ENCODE assay signal across 8 cellular contexts in genomic region chr5:142685418-142686209, GRCh38. TPM values are rescaled to one million over a fixed set of nuclear protein-coding genes. Genes with fewer than 3 reads are reported as not detected.
A peak's percentile ranks its signal among the peaks of the same experiment; 100 is the strongest.
DNase-seq lines count a peak whose midpoint lies in the region; ATAC-seq and TF ChIP-seq lines count a peak whose summit lies in the region.
"Had no signal": no experiment of that assay in that cellular context is flagged by ENCODE, and none has a peak within 500 bp of the region (broad histone marks: within the 10 kb centered on the region; RNA-seq: fewer than 3 reads in every experiment).

TSS of gene FGF1 (minus strand) at chr5:142686090. CDS start at chr5:142614127, 71,963 bp downstream.

- H3K27ac ChIP-seq in dorsolateral prefrontal cortex = peak within 1 kb of the TSS; percentile 86 to 99 (median 97)
- H3K27ac ChIP-seq in mesenchymal stem cell (ENCODE audit: low read length, poor library complexity, severe bottlenecking) = no peak within 1 kb of the TSS
- peak within 1 kb of the TSS; percentile 53 to 92 (median 68) for H3K27ac ChIP-seq in tibial nerve

- H3K4ac ChIP-seq in mesenchymal stem cell (ENCODE audit: low read depth in 1 of 2, low read length in 2 of 2) = no peak within 1 kb of the TSS

- TF ChIP-seq EP300 in tibial nerve (IDR thresholded peaks at IDR 0.05) = no peak

- ATAC-seq in GM21825 (IDR thresholded peaks at IDR 0.05; ENCODE audit: unreplicated experiment) (no peak), GM21526 (IDR thresholded peaks at IDR 0.05; ENCODE audit: low FRiP score, unreplicated experiment) (no peak)

- H2BK12ac ChIP-seq in mesenchymal stem cell (ENCODE audit: low read length in 2 of 2) = peak within 1 kb of the TSS in 1 of 2 experiments; percentile 55

- peak within 1 kb of the TSS; percentile 54 for H3K9ac ChIP-seq in mesenchymal stem cell (ENCODE audit: low read length)

- no peaks in the 10 kb centered on the region for H3K36me3 Mint-ChIP-seq in Calu3 (ENCODE audit: insufficient read depth, unreplicated experiment)

- no peak within 1 kb of the TSS for H3K4me2 ChIP-seq in mesenchymal stem cell (ENCODE audit: low read length, poor library complexity, severe bottlenecking)

- no peak within 1 kb of the TSS for H3K23ac ChIP-seq in mesenchymal stem cell (ENCODE audit: low read length in 2 of 2)

- H3K9me3 Mint-ChIP-seq in Calu3 (ENCODE audit: low read depth, unreplicated experiment) = no peaks in the 10 kb centered on the region
- H3K9me3 Mint-ChIP-seq: activated T-helper 1 cell treated with anti-CD3 and anti-CD28 coated beads, Interleukin-12 subunit alpha, Interleukin-12 subunit beta, Interleukin-2, Interleukin-4 antibody, amounts not matched to agents 30 ng/mL and 10 ng/mL and 1 ng/mL, durations not matched to agents 14 hours and 24 hours and 36 hours had no signal

- DNase-seq in NCI-H2227 (lab: John Stamatoyannopoulos, UW; ENCODE audit: unreplicated experiment) (peak; percentile 29), dorsolateral prefrontal cortex (peak; percentile 50 to 80 (median 71)), mesenchymal stem cell (no peak), tibial nerve (ENCODE audit: low spot score in 2 of 2) (no peak), Calu3 (no peak)

- 77% methylated on average over 12 of the region's 12 CpGs for WGBS in mesenchymal stem cell
- 30 to 33% methylated on average over 12 of the region's 12 CpGs for WGBS in tibial nerve, 2 donors

- H3K4me1 Mint-ChIP-seq in Calu3 (ENCODE audit: low read depth, unreplicated experiment) = peaks cover 36% of the 10 kb centered on the region

- no peak within 1 kb of the TSS for H4K91ac ChIP-seq in mesenchymal stem cell (ENCODE audit: low read length)

- BruUV-seq in Calu3 (replicated peaks; lab: Mats Ljungman, UMichigan) = no TSS peak

- intact Hi-C loops in dorsolateral prefrontal cortex (cut with DNase I) = no loop called here
- intact Hi-C loops in Calu3 (cut with micrococcal nuclease; ENCODE audit: unreplicated experiment) = no loop called here

- no peak for TF ChIP-seq POLR2A in tibial nerve (IDR thresholded peaks at IDR 0.05)

- H2BK120ac ChIP-seq in mesenchymal stem cell (ENCODE audit: low read depth, low read length) = no peak within 1 kb of the TSS

- H3K27ac Mint-ChIP-seq in Calu3 (ENCODE audit: unreplicated experiment) = no peak within 1 kb of the TSS
- H3K27ac Mint-ChIP-seq: activated T-helper 1 cell treated with anti-CD3 and anti-CD28 coated beads, Interleukin-12 subunit alpha, Interleukin-12 subunit beta, Interleukin-2, Interleukin-4 antibody, amounts not matched to agents 30 ng/mL and 10 ng/mL and 1 ng/mL, durations not matched to agents 14 hours and 24 hours and 36 hours had no signal

- H2BK15ac ChIP-seq in mesenchymal stem cell (ENCODE audit: low read depth, poor library complexity, severe bottlenecking) = no peak within 1 kb of the TSS

- H3K4me3 ChIP-seq in dorsolateral prefrontal cortex (peak within 1 kb of the TSS; percentile 26 to 71 (median 51)), mesenchymal stem cell (ENCODE audit: insufficient read depth in 1 of 2, low read depth in 1 of 2, low read length in 2 of 2) (peak within 1 kb of the TSS in 1 of 2 experiments; percentile 34), tibial nerve (peak within 1 kb of the TSS in 2 of 4 donors; percentile 3 to 32)

- H3K4me1 ChIP-seq in mesenchymal stem cell (ENCODE audit: control insufficient read depth, insufficient read depth, low read depth, low read length) (peaks cover 20% of the 10 kb centered on the region), tibial nerve (peaks cover 0 to 44% (median 19%) of the 10 kb centered on the region in 4 donors)

- H3K4me3 Mint-ChIP-seq in Calu3 (ENCODE audit: low read depth, unreplicated experiment) = no peak within 1 kb of the TSS
- H3K4me3 Mint-ChIP-seq: activated T-helper 1 cell treated with anti-CD3 and anti-CD28 coated beads, Interleukin-12 subunit alpha, Interleukin-12 subunit beta, Interleukin-2, Interleukin-4 antibody, amounts not matched to agents 30 ng/mL and 10 ng/mL and 1 ng/mL, durations not matched to agents 14 hours and 24 hours and 36 hours had no signal

- no peaks in the 10 kb centered on the region for H3K27me3 ChIP-seq in dorsolateral prefrontal cortex
- H3K27me3 ChIP-seq in mesenchymal stem cell (ENCODE audit: control insufficient read depth in 1 of 2, insufficient read depth in 1 of 2, low read length in 2 of 2) = no peaks in the 10 kb centered on the region
- H3K27me3 ChIP-seq in tibial nerve = no peaks in the 10 kb centered on the region

- H2BK5ac ChIP-seq in mesenchymal stem cell (ENCODE audit: low read depth, low read length, poor library complexity, severe bottlenecking) = no peak within 1 kb of the TSS

- no peaks in the 10 kb centered on the region for H3K27me3 Mint-ChIP-seq in Calu3 (ENCODE audit: unreplicated experiment)

- H2AFZ ChIP-seq in mesenchymal stem cell (ENCODE audit: low read depth, low read length) = no peak within 1 kb of the TSS

- H3K18ac ChIP-seq in mesenchymal stem cell (ENCODE audit: low read depth in 1 of 2, low read length in 2 of 2) = no peak within 1 kb of the TSS

- H3K36me3 ChIP-seq in mesenchymal stem cell (ENCODE audit: control insufficient read depth in 1 of 2, insufficient read depth in 2 of 2, low read depth in 1 of 2, low read length in 2 of 2) = no peaks in the 10 kb centered on the region
- H3K36me3 ChIP-seq in tibial nerve = no peaks in the 10 kb centered on the region

- H3K9me3 ChIP-seq in mesenchymal stem cell (ENCODE audit: control insufficient read depth, low read length) = no peaks in the 10 kb centered on the region
- no peaks in the 10 kb centered on the region for H3K9me3 ChIP-seq in tibial nerve

- no peak within 1 kb of the TSS for H2AK5ac ChIP-seq in mesenchymal stem cell (ENCODE audit: low read length, severe bottlenecking)

- CTCF ChIA-PET in Calu3 (lab: Charles Lee) = interaction anchor here (0.5 to 1.1 kb wide), 4 partner anchors 10 to 39 kb away, joined by 3 to 4 read pairs (median 4); no protein-coding TSS in a partner anchor

- H4K8ac ChIP-seq in mesenchymal stem cell (ENCODE audit: low read length) = peak within 1 kb of the TSS; percentile 22

- no peaks in the 10 kb centered on the region for H3K79me1 ChIP-seq in mesenchymal stem cell (replicated peaks; ENCODE audit: low read length, poor library complexity, severe bottlenecking)

- H3K14ac ChIP-seq in mesenchymal stem cell (ENCODE audit: low read length in 2 of 2) = peak within 1 kb of the TSS in 1 of 2 experiments; percentile 26

- TF ChIP-seq CTCF in dorsolateral prefrontal cortex (IDR thresholded peaks at IDR 0.05 in 54 of 56, conservative IDR thresholded peaks at IDR 0.05 in 2 of 56; ENCODE audit: low read depth in 1 of 56, partially characterized antibody in 56 of 56) (no peak), tibial nerve (IDR thresholded peaks at IDR 0.05) (no peak), Calu3 (IDR thresholded peaks at IDR 0.05; ENCODE audit: unreplicated experiment) (no peak)

RNA-seq across cellular contexts. Expression of gene FGF1, which starts in this region (rescaled TPM):
- total RNA-seq in dorsolateral prefrontal cortex (100 to 1,000 TPM in 85 of 120 experiments, 10 to 100 TPM in 35; 39.6 to 342 (median 131) TPM), tibial nerve (100 to 1,000 TPM in 3 of 4 donors, 10 to 100 TPM in 1; 38.1 to 131 (median 115) TPM), Calu3 (2022) (not detected in 2 replicates)
- polyA plus RNA-seq in mesenchymal stem cell (2013, experiment 1 of 2) = 1.3 TPM
- polyA plus RNA-seq in mesenchymal stem cell (2013, experiment 2 of 2) = 1.8 TPM

Comparison
In these comparisons a context has a peak if more than half of its experiments do, and no peak if none do; other contexts are left out.
1. RNA of gene FGF1 (total RNA-seq): 39.6 to 342 TPM in dorsolateral prefrontal cortex and 38.1 to 131 TPM in tibial nerve; not detected in Calu3; every median in the first group is over 10 times any median in the second.
2. DNase-seq: peak in NCI-H2227 (single experiment) and dorsolateral prefrontal cortex (10 of 10); none in mesenchymal stem cell (single experiment), tibial nerve (0 of 2) and Calu3 (single experiment).